ENCODE assay signal across 19 cellular contexts in genomic region chr6:9518433-9518832, GRCh38.
"Had no signal": no experiment of that assay in that cellular context is flagged by ENCODE, and none has a peak within 500 bp of the region (broad histone marks: within the 10 kb centered on the region; RNA-seq: fewer than 3 reads in every experiment).

No MANE protein-coding gene starts in this region.

- DNase-seq: Karpas-422, KG1, MV-4-11, NCI-H1048, NCI-H1105, NCI-H1417, NCI-H1436 treated with DMSO at 0.1 percent for 48 hours, NCI-H1694, NCI-H187 treated with DMSO at 0.1 percent for 48 hours, NCI-H2029 treated with DMSO at 0.1 percent for 48 hours, NCI-H2171 treated with DMSO at 0.1 percent for 48 hours, NCI-H345, NCI-H526 treated with DMSO at 0.1 percent for 48 hours, RPMI8226, SHP77, SK-N-SH, SW 1271, T-cell had no signal

- H3K4me2 ChIP-seq: SK-N-SH had no signal

- ATAC-seq: T-cell had no signal

- H3K9ac ChIP-seq: SK-N-SH had no signal

- FAIRE-seq: RCC 7860 had no signal

- H3K9me3 ChIP-seq: SK-N-SH had no signal
